ENCODE assay signal across 8 cellular contexts in the genomic region with DNA sequence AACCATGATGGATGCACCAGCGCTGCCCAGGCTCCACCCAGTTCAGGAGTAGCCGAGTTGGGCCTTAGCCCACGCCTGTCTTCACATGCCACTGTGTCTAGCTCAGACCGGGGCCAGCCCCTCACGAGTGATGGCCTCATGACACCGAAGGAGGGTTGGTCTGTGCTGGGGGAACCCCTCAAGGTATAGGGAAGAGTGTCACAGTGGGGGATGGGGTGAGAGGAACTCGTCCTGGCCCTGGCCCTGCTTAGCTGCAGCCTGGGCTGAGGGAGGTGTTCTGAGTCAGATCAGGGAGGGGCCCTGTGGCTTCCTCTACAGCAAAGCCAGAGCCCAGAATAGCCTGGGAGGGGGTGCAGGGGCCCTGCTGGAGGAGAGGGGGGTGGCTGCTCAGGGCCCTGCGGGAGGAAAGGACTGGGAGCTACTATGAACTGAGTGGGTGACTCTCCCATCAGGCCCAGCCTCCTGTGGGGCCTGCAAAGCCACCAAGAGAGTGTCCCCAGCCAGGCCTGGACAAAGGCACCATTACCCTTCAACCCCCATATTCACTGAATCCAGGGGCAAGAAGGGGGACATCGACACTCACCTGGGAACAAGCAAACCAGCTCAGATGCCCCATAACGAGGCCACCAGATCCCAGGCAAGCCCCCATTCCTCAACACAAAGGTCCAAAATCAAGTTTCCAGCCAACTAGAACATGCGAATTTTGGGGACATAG. TPM values are rescaled to one million over a fixed set of nuclear protein-coding genes. Genes with fewer than 3 reads are reported as not detected.
DNase-seq lines count a peak whose midpoint lies in the region; ATAC-seq and TF ChIP-seq lines count a peak whose summit lies in the region.

No MANE protein-coding gene starts in this region.

- H3K4me3 Mint-ChIP-seq in Calu3 (ENCODE audit: low read depth, unreplicated experiment) (no peak overlapping the region), T-cell (peak overlapping the region in 1 of 3 donors; percentile 44)

- BruUV-seq in Calu3 (replicated peaks; lab: Mats Ljungman, UMichigan), result no TSS peak

- ATAC-seq in GM19324 (IDR thresholded peaks at IDR 0.05; ENCODE audit: low FRiP score, unreplicated experiment) (peak; percentile 82), HG03159 (IDR thresholded peaks at IDR 0.05; ENCODE audit: unreplicated experiment) (peak; percentile 83), T-cell (replicated peaks in 1 of 4) (peak; percentile 60 to 96 (median 84))
- peak; percentile 91 for ATAC-seq in stimulated activated naive CD8-positive, alpha-beta T cell treated with anti-CD3 and anti-CD28 coated beads, Interleukin-15, Interleukin-2, amounts not matched to agents 100 U/mL and 50 U/mL, for 24 hours

- POLR2A ChIA-PET in T-cell (lab: Charles Lee), result no interaction called here

- CTCF ChIA-PET in Calu3 (lab: Charles Lee), result no interaction called here
- CTCF ChIA-PET in T-cell (lab: Charles Lee), result no interaction called here

- intact Hi-C loops in Calu3 (cut with micrococcal nuclease; ENCODE audit: unreplicated experiment), result no loop called here

- H3K9me3 Mint-ChIP-seq in Calu3 (ENCODE audit: low read depth, unreplicated experiment) (no peaks in the 10 kb centered on the region), T-cell (no peaks in the 10 kb centered on the region)

- H3K27ac Mint-ChIP-seq in Calu3 (ENCODE audit: unreplicated experiment) (no peak overlapping the region), T-cell (peak overlapping the region in 1 of 2 donors; percentile 23)

- peaks cover 62% of the 10 kb centered on the region for H3K27me3 Mint-ChIP-seq in Calu3 (ENCODE audit: unreplicated experiment)
- no peaks in the 10 kb centered on the region for H3K27me3 Mint-ChIP-seq in T-cell

- no peak overlapping the region for H3K4me3 ChIP-seq in fibroblast of the aortic adventitia (ENCODE audit: low read depth, low read length)

- TF ChIP-seq CTCF in Calu3 (IDR thresholded peaks at IDR 0.05; ENCODE audit: unreplicated experiment) (no peak), fibroblast of the aortic adventitia (IDR thresholded peaks at IDR 0.05; ENCODE audit: insufficient read depth, low read length) (no peak)

- H3K36me3 Mint-ChIP-seq in Calu3 (ENCODE audit: insufficient read depth, unreplicated experiment), result no peaks in the 10 kb centered on the region
- no peaks in the 10 kb centered on the region for H3K36me3 Mint-ChIP-seq in T-cell

- peak; percentile 12 for DNase-seq in Calu3
- peak in 31 of 34 experiments; percentile 10 to 76 (median 40) for DNase-seq in T-cell
- DNase-seq in fibroblast of the aortic adventitia (ENCODE audit: low read depth), result peak; percentile 56
- DNase-seq in stimulated activated naive CD8-positive, alpha-beta T cell treated with anti-CD3 and anti-CD28 coated beads, Interleukin-15, Interleukin-2, amounts not matched to agents 100 U/mL and 50 U/mL, for 24 hours, result peak; percentile 75
- no peak for DNase-seq in LoVo (ENCODE audit: low spot score)
- no peak for DNase-seq in NCI-H2227 treated with DMSO at 0.1 percent for 48 hours (lab: John Stamatoyannopoulos, UW)

- H3K4me1 Mint-ChIP-seq in Calu3 (ENCODE audit: low read depth, unreplicated experiment), result peaks cover 6% of the 10 kb centered on the region
- peaks cover 17 to 51% (median 18%) of the 10 kb centered on the region in 3 donors for H3K4me1 Mint-ChIP-seq in T-cell

RNA-seq across cellular contexts. Expression of a gene that starts 41.2 kb away (rescaled TPM):
- total RNA-seq in Calu3 (2022), result not detected in 2 replicates
- total RNA-seq in T-cell, result 1 to 10 TPM in 3 of 5 donors, under 1 TPM in 2; 0.35 to 2.9 (median 2.1) TPM
- total RNA-seq in fibroblast of the aortic adventitia (ENCODE audit: low replicate concordance), result not detected in 2 replicates

Comparison
In these comparisons a context has a peak if more than half of its experiments do, and no peak if none do; other contexts are left out.
1. DNase-seq: peak in Calu3 (single experiment), T-cell (31 of 34), fibroblast of the aortic adventitia (single experiment) and stimulated activated naive CD8-positive, alpha-beta T cell treated with anti-CD3 and anti-CD28 coated beads, Interleukin-15, Interleukin-2, amounts not matched to agents 100 U/mL and 50 U/mL, for 24 hours (single experiment); none in LoVo (single experiment) and NCI-H2227 treated with DMSO at 0.1 percent for 48 hours (single experiment).
2. Peak in every context shown above with its lines, with median percentiles within 50 percentile points of each other: ATAC-seq.